In the genomic region with DNA sequence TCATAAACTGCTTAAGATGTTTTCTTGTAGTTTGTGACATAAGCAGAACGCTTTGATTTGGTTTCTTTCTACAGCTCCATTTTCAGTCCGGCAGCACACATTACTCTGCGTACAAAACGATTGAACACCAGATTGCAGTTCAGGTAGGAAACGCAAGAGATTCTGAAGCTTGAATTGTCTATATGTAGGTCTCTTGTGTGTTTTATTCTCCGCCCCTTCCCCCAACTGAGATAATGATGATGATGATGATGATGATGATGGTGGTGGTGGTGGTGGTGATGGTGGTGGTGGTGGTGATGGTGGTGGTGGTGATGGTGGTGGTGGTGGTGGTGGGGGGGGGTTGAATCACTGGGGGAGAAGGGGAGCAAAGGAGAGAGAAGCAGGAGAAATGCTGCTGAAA, we compare ENCODE assay signal across 2 cellular contexts.
TF ChIP-seq lines count a peak whose summit lies in the region.

No MANE protein-coding gene starts in this region.

TF ChIP-seq in HCT116, 20 proteins besides CTCF, POLR2A, EP300 and RAD21:
- no peak for TF ChIP-seq ELF1 (IDR thresholded peaks at IDR 0.05; ENCODE audit: borderline replicate concordance, low read depth)
- no peak for TF ChIP-seq SRF (IDR thresholded peaks at IDR 0.05; ENCODE audit: low read depth)
- TF ChIP-seq, protein P1, sequence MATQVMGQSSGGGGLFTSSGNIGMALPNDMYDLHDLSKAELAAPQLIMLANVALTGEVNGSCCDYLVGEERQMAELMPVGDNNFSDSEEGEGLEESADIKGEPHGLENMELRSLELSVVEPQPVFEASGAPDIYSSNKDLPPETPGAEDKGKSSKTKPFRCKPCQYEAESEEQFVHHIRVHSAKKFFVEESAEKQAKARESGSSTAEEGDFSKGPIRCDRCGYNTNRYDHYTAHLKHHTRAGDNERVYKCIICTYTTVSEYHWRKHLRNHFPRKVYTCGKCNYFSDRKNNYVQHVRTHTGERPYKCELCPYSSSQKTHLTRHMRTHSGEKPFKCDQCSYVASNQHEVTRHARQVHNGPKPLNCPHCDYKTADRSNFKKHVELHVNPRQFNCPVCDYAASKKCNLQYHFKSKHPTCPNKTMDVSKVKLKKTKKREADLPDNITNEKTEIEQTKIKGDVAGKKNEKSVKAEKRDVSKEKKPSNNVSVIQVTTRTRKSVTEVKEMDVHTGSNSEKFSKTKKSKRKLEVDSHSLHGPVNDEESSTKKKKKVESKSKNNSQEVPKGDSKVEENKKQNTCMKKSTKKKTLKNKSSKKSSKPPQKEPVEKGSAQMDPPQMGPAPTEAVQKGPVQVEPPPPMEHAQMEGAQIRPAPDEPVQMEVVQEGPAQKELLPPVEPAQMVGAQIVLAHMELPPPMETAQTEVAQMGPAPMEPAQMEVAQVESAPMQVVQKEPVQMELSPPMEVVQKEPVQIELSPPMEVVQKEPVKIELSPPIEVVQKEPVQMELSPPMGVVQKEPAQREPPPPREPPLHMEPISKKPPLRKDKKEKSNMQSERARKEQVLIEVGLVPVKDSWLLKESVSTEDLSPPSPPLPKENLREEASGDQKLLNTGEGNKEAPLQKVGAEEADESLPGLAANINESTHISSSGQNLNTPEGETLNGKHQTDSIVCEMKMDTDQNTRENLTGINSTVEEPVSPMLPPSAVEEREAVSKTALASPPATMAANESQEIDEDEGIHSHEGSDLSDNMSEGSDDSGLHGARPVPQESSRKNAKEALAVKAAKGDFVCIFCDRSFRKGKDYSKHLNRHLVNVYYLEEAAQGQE (IDR thresholded peaks at IDR 0.05; ENCODE audit: low read depth), result no peak
- no peak for TF ChIP-seq EZH2phosphoT487 (IDR thresholded peaks at IDR 0.05; ENCODE audit: borderline replicate concordance)
- TF ChIP-seq TCF7L2 (IDR thresholded peaks at IDR 0.05; ENCODE audit: borderline replicate concordance, extremely low read depth, insufficient read depth, insufficient read length), result no peak
- no peak for TF ChIP-seq ZNF274 (IDR thresholded peaks at IDR 0.05; ENCODE audit: low read depth, low read length)
- TF ChIP-seq, protein P2, sequence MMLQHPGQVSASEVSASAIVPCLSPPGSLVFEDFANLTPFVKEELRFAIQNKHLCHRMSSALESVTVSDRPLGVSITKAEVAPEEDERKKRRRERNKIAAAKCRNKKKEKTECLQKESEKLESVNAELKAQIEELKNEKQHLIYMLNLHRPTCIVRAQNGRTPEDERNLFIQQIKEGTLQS (IDR thresholded peaks at IDR 0.05), result no peak
- TF ChIP-seq YY1 (IDR thresholded peaks at IDR 0.05; ENCODE audit: extremely low read depth, insufficient replicate concordance, low read depth, low read length), result no peak
- TF ChIP-seq, protein P3, sequence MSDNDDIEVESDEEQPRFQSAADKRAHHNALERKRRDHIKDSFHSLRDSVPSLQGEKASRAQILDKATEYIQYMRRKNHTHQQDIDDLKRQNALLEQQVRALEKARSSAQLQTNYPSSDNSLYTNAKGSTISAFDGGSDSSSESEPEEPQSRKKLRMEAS (IDR thresholded peaks at IDR 0.05), result no peak
- TF ChIP-seq ZFX (IDR thresholded peaks at IDR 0.05), result no peak
- TF ChIP-seq, protein P4, sequence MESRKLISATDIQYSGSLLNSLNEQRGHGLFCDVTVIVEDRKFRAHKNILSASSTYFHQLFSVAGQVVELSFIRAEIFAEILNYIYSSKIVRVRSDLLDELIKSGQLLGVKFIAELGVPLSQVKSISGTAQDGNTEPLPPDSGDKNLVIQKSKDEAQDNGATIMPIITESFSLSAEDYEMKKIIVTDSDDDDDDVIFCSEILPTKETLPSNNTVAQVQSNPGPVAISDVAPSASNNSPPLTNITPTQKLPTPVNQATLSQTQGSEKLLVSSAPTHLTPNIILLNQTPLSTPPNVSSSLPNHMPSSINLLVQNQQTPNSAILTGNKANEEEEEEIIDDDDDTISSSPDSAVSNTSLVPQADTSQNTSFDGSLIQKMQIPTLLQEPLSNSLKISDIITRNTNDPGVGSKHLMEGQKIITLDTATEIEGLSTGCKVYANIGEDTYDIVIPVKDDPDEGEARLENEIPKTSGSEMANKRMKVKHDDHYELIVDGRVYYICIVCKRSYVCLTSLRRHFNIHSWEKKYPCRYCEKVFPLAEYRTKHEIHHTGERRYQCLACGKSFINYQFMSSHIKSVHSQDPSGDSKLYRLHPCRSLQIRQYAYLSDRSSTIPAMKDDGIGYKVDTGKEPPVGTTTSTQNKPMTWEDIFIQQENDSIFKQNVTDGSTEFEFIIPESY (IDR thresholded peaks at IDR 0.05; ENCODE audit: extremely low read depth, insufficient replicate concordance, low read length), result no peak
- no peak for TF ChIP-seq JUND (IDR thresholded peaks at IDR 0.05)
- no peak for TF ChIP-seq SIN3A (IDR thresholded peaks at IDR 0.05; ENCODE audit: low read depth)

TF ChIP-seq in endothelial cell of umbilical vein, 7 proteins besides CTCF, POLR2A, EP300 and RAD21:
- no peak for TF ChIP-seq FOS (IDR thresholded peaks at IDR 0.05; ENCODE audit: borderline replicate concordance, insufficient read depth, low read length)
- no peak for TF ChIP-seq GATA2 (IDR thresholded peaks at IDR 0.05; ENCODE audit: insufficient read depth, insufficient read length, low read depth, low read length)
- TF ChIP-seq MYC (IDR thresholded peaks at IDR 0.05; ENCODE audit: low read depth, low read length), result no peak
- TF ChIP-seq, protein P3 (IDR thresholded peaks at IDR 0.05; ENCODE audit: insufficient read depth, insufficient read length), result no peak
- TF ChIP-seq EZH2 (IDR thresholded peaks at IDR 0.05; ENCODE audit: borderline replicate concordance, low read depth, low read length, severe bottlenecking), result no peak
- TF ChIP-seq JUN (IDR thresholded peaks at IDR 0.05; ENCODE audit: borderline replicate concordance, insufficient read depth, insufficient read length, low read depth), result no peak
- no peak for TF ChIP-seq POLR2AphosphoS5 (IDR thresholded peaks at IDR 0.05; ENCODE audit: insufficient read depth, low read depth, low read length)
